1 cellular context compared by ENCODE assay signal in the genomic region with DNA sequence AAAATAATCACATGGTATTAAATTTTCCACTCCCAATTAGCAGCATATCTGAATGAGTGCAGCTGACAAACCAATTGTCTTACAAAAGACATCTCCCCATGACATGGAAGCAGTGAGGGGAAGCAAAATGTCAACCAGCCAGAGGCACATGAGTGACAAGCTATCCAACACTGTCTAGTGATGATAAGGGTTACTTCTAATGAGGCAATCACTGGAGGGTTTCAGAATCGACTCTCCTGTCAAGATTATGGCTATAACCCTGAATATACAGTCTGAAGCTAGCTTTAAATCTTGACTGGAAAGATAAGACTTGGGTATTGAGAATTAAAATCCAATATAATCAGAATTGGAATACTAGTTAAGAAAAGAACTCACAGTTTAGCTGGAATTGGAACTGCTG.
TF ChIP-seq lines count a peak whose summit lies in the region.

No MANE protein-coding gene starts in this region.

TF ChIP-seq in K562, 482 proteins besides CTCF, POLR2A, EP300 and RAD21 (continued from another document):
- TF ChIP-seq, protein P1, sequence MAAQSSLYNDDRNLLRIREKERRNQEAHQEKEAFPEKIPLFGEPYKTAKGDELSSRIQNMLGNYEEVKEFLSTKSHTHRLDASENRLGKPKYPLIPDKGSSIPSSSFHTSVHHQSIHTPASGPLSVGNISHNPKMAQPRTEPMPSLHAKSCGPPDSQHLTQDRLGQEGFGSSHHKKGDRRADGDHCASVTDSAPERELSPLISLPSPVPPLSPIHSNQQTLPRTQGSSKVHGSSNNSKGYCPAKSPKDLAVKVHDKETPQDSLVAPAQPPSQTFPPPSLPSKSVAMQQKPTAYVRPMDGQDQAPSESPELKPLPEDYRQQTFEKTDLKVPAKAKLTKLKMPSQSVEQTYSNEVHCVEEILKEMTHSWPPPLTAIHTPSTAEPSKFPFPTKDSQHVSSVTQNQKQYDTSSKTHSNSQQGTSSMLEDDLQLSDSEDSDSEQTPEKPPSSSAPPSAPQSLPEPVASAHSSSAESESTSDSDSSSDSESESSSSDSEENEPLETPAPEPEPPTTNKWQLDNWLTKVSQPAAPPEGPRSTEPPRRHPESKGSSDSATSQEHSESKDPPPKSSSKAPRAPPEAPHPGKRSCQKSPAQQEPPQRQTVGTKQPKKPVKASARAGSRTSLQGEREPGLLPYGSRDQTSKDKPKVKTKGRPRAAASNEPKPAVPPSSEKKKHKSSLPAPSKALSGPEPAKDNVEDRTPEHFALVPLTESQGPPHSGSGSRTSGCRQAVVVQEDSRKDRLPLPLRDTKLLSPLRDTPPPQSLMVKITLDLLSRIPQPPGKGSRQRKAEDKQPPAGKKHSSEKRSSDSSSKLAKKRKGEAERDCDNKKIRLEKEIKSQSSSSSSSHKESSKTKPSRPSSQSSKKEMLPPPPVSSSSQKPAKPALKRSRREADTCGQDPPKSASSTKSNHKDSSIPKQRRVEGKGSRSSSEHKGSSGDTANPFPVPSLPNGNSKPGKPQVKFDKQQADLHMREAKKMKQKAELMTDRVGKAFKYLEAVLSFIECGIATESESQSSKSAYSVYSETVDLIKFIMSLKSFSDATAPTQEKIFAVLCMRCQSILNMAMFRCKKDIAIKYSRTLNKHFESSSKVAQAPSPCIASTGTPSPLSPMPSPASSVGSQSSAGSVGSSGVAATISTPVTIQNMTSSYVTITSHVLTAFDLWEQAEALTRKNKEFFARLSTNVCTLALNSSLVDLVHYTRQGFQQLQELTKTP (IDR thresholded peaks at IDR 0.05; ENCODE audit: low read depth in 1 of 2, partially characterized antibody in 2 of 2), result no peak
- TF ChIP-seq POLR2AphosphoS5 (IDR thresholded peaks at IDR 0.05; ENCODE audit: control insufficient read depth, insufficient read depth, low read depth, low read length), result no peak
- no peak for TF ChIP-seq ZNF217 (CRISPR knock-in tag; IDR thresholded peaks at IDR 0.05)
- TF ChIP-seq KLF1 (tag; IDR thresholded peaks at IDR 0.05), result no peak
- TF ChIP-seq, protein P2, sequence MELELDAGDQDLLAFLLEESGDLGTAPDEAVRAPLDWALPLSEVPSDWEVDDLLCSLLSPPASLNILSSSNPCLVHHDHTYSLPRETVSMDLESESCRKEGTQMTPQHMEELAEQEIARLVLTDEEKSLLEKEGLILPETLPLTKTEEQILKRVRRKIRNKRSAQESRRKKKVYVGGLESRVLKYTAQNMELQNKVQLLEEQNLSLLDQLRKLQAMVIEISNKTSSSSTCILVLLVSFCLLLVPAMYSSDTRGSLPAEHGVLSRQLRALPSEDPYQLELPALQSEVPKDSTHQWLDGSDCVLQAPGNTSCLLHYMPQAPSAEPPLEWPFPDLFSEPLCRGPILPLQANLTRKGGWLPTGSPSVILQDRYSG (tag; conservative IDR thresholded peaks at IDR 0.05; ENCODE audit: low read depth), result no peak
- TF ChIP-seq MEF2A (IDR thresholded peaks at IDR 0.05; ENCODE audit: control insufficient read depth, low read depth, low read length), result no peak
- TF ChIP-seq, protein P3, sequence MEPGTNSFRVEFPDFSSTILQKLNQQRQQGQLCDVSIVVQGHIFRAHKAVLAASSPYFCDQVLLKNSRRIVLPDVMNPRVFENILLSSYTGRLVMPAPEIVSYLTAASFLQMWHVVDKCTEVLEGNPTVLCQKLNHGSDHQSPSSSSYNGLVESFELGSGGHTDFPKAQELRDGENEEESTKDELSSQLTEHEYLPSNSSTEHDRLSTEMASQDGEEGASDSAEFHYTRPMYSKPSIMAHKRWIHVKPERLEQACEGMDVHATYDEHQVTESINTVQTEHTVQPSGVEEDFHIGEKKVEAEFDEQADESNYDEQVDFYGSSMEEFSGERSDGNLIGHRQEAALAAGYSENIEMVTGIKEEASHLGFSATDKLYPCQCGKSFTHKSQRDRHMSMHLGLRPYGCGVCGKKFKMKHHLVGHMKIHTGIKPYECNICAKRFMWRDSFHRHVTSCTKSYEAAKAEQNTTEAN (CRISPR knock-in tag; IDR thresholded peaks at IDR 0.05), result no peak
- no peak for TF ChIP-seq LARP7 (IDR thresholded peaks at IDR 0.05)
- TF ChIP-seq MCM2 (IDR thresholded peaks at IDR 0.05; ENCODE audit: low read depth), result no peak
- no peak for TF ChIP-seq SAFB (IDR thresholded peaks at IDR 0.05; ENCODE audit: borderline replicate concordance, low read depth, low read length)
- TF ChIP-seq ZNF282 (CRISPR knock-in tag; IDR thresholded peaks at IDR 0.05), result no peak
- no peak for TF ChIP-seq NFYB (IDR thresholded peaks at IDR 0.05; ENCODE audit: extremely low read depth, insufficient read length)
